In genomic region chr17:11986939-11987329, GRCh38 we compare ENCODE assay signal across 8 cellular contexts. TPM values are rescaled to one million over a fixed set of nuclear protein-coding genes. Genes with fewer than 3 reads are reported as not detected.
A peak's percentile ranks its signal among the peaks of the same experiment; 100 is the strongest.
DNase-seq lines count a peak whose midpoint lies in the region; ATAC-seq and TF ChIP-seq lines count a peak whose summit lies in the region.

No MANE protein-coding gene starts in this region.

- H3K4me1 ChIP-seq in esophagus muscularis mucosa (peaks cover 0 to 7% (median 5%) of the 10 kb centered on the region in 4 donors), neutrophil (ENCODE audit: control insufficient read depth in 1 of 2, insufficient read depth in 1 of 2, low read depth in 1 of 2, low read length in 1 of 2) (no peaks in the 10 kb centered on the region)

- peak; percentile 3 to 40 for DNase-seq in NCI-H446 (lab: John Stamatoyannopoulos, UW)
- no peak for DNase-seq in NCI-H446 treated with DMSO at 0.1 percent for 48 hours (lab: John Stamatoyannopoulos, UW)
- peak; percentile 10 for DNase-seq in OCI-M2 (lab: John Stamatoyannopoulos, UW; ENCODE audit: unreplicated experiment)
- no peak for DNase-seq in esophagus muscularis mucosa (ENCODE audit: extremely low spot score)
- DNase-seq in activated T-cell treated with anti-CD3 and anti-CD28 coated beads for 4 hours: no peak

- H3K36me3 ChIP-seq in esophagus muscularis mucosa (peaks cover 33 to 78% (median 58%) of the 10 kb centered on the region in 4 donors), neutrophil (peaks cover 61% of the 10 kb centered on the region)

- WGBS in esophagus muscularis mucosa: 30% methylated on average over 5 of the region's 5 CpGs

- H3K27me3 ChIP-seq in esophagus muscularis mucosa: no peaks in the 10 kb centered on the region
- no peaks in the 10 kb centered on the region for H3K27me3 ChIP-seq in neutrophil

- intact Hi-C loops in esophagus muscularis mucosa (cut with DNase I): loop anchor here (5.0 kb wide), 1 partner anchor 1110 kb away; no protein-coding TSS in a partner anchor

- H3K9me3 ChIP-seq in esophagus muscularis mucosa: no peaks in the 10 kb centered on the region
- H3K9me3 ChIP-seq in neutrophil: no peaks in the 10 kb centered on the region

- ATAC-seq in HG03135 (IDR thresholded peaks at IDR 0.05; ENCODE audit: unreplicated experiment): no peak
- no peak for ATAC-seq in GM21723 (IDR thresholded peaks at IDR 0.05; ENCODE audit: unreplicated experiment)

- H3K27ac ChIP-seq in esophagus muscularis mucosa (replicated peaks in 1 of 4) (no peak overlapping the region), neutrophil (no peak overlapping the region)

- no peak for TF ChIP-seq POLR2A in esophagus muscularis mucosa (IDR thresholded peaks at IDR 0.05; ENCODE audit: low read depth)

- no peak for TF ChIP-seq EP300 in esophagus muscularis mucosa (IDR thresholded peaks at IDR 0.05)

- H3K4me3 ChIP-seq in esophagus muscularis mucosa (no peak overlapping the region), neutrophil (ENCODE audit: low read depth in 1 of 2, low read length in 1 of 2) (no peak overlapping the region)

- peak; percentile 53 to 59 (median 54) for TF ChIP-seq CTCF in esophagus muscularis mucosa (IDR thresholded peaks at IDR 0.05)
- TF ChIP-seq CTCF in neutrophil (IDR thresholded peaks at IDR 0.05): peak; percentile 33

RNA-seq across cellular contexts. Expression of gene ZNF18, which starts 10.3 kb away (rescaled TPM):
- total RNA-seq in esophagus muscularis mucosa: 10 to 100 TPM in 1 of 4 donors, 1 to 10 TPM in 3; 5.0 to 10.8 (median 7.6) TPM

RNA-seq across cellular contexts. Expression of gene MAP2K4, which starts 33.7 kb away (rescaled TPM):
- 10 to 100 TPM; 23.1 to 31.9 (median 31.0) TPM for total RNA-seq in esophagus muscularis mucosa

Comparison
In these comparisons a context has a peak if more than half of its experiments do, and no peak if none do; other contexts are left out.
1. DNase-seq: peak in NCI-H446 (2 of 2) and OCI-M2 (single experiment); none in NCI-H446 treated with DMSO at 0.1 percent for 48 hours (single experiment), esophagus muscularis mucosa (single experiment) and activated T-cell treated with anti-CD3 and anti-CD28 coated beads for 4 hours (single experiment).